Comparison of ENCODE assay signal across 17 cellular contexts in the genomic region with DNA sequence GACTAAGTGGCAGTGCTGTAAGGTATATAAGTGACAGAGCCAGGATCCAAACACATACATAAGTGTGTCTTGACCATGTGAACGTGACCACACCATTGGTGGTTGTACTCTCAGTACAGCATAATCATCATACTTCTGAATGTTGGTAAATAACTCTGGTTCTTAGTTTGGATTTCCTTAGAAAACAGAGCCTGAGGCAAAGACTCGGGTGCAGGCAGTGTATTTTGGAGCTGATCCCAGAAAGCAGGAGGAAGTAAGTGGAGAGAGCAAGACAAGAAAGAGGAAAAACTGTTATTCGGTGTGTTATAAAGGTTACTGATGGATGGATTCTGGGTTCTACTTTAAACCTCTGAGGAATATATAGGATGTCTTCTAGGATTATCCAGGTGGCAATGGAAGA.
DNase-seq lines count a peak whose midpoint lies in the region; ATAC-seq and TF ChIP-seq lines count a peak whose summit lies in the region.
"Had no signal": no experiment of that assay in that cellular context is flagged by ENCODE, and none has a peak within 500 bp of the region (broad histone marks: within the 10 kb centered on the region; RNA-seq: fewer than 3 reads in every experiment).

No MANE protein-coding gene starts in this region.

- CTCF ChIA-PET in HEK293 (lab: Yijun Ruan, JAX): no interaction called here

- H3K4me3 ChIP-seq in HEK293 (ENCODE audit: low read depth, low read length) (no peak overlapping the region), fibroblast of villous mesenchyme (ENCODE audit: low read depth, low read length) (no peak overlapping the region), right lobe of liver (no peak overlapping the region)
- H3K4me3 ChIP-seq: GM23338, MG63 had no signal

- POLR2A ChIA-PET in HEK293 (lab: Yijun Ruan, JAX): no interaction called here

- H3K9me3 ChIP-seq in HEK293 (ENCODE audit: control insufficient read depth, insufficient read depth, low read depth, low read length): no peaks in the 10 kb centered on the region
- H3K9me3 ChIP-seq in right lobe of liver: no peaks in the 10 kb centered on the region
- H3K9me3 ChIP-seq: MG63 had no signal

- TF ChIP-seq CTCF in 22Rv1 (IDR thresholded peaks at IDR 0.05) (no peak), HEK293 (tag by site-specific recombination; IDR thresholded peaks at IDR 0.05) (no peak), fibroblast of villous mesenchyme (IDR thresholded peaks at IDR 0.05; ENCODE audit: insufficient read depth, low read depth, low read length) (no peak), right lobe of liver (IDR thresholded peaks at IDR 0.05) (no peak)

- H3K27ac ChIP-seq in 22Rv1 (peak overlapping the region; percentile 58), HEK293 (ENCODE audit: extremely low read depth, low read depth, low read length) (no peak overlapping the region), right lobe of liver (no peak overlapping the region)

- H3K36me3 ChIP-seq in HEK293 (ENCODE audit: control insufficient read depth in 2 of 2, insufficient read depth in 1 of 2, low read length in 2 of 2) (no peaks in the 10 kb centered on the region), right lobe of liver (no peaks in the 10 kb centered on the region)
- H3K36me3 ChIP-seq: MG63 had no signal

- 35% methylated on average over 3 of the region's 3 CpGs for WGBS in right lobe of liver (ENCODE audit: insufficient coverage, low coverage, low lambda C conversion rate, missing lambda C conversion rate)

- intact Hi-C loops in right lobe of liver (cut with DNase I): no loop called here

- H3K4me1 ChIP-seq in HEK293 (ENCODE audit: control insufficient read depth, insufficient read depth, low read length): no peaks in the 10 kb centered on the region; the same call in 1 of the 2 replicates
- no peaks in the 10 kb centered on the region for H3K4me1 ChIP-seq in right lobe of liver

- no peaks in the 10 kb centered on the region for H3K27me3 ChIP-seq in right lobe of liver
- H3K27me3 ChIP-seq: MG63 had no signal

- no peak for ATAC-seq in HG02870 (IDR thresholded peaks at IDR 0.05; ENCODE audit: unreplicated experiment)
- ATAC-seq in right lobe of liver: no peak
- ATAC-seq: GM23338 had no signal

- TF ChIP-seq POLR2A in right lobe of liver (IDR thresholded peaks at IDR 0.05): no peak

- peak; percentile 48 for DNase-seq in astrocyte of the hippocampus (ENCODE audit: low read depth, low spot score)
- peak; percentile 2 for DNase-seq in fibroblast of villous mesenchyme (ENCODE audit: low read depth)
- no peak for DNase-seq in NCI-H2107 (lab: John Stamatoyannopoulos, UW)
- no peak for DNase-seq in right lobe of liver
- DNase-seq in inferior parietal cortex (ENCODE audit: extremely low spot score): no peak
- DNase-seq: Calu3, DMS79 treated with DMSO at 0.1 percent for 48 hours, KBM-7, MG63, NCI-H1092 treated with DMSO at 0.1 percent for 48 hours, NCI-H1694, NCI-H82, SIG-M5 had no signal

TF ChIP-seq in HEK293, 187 proteins besides CTCF, POLR2A, EP300 and RAD21:
- no peak for TF ChIP-seq OVOL3 (tag by site-specific recombination; IDR thresholded peaks at IDR 0.05)
- TF ChIP-seq, protein P1, sequence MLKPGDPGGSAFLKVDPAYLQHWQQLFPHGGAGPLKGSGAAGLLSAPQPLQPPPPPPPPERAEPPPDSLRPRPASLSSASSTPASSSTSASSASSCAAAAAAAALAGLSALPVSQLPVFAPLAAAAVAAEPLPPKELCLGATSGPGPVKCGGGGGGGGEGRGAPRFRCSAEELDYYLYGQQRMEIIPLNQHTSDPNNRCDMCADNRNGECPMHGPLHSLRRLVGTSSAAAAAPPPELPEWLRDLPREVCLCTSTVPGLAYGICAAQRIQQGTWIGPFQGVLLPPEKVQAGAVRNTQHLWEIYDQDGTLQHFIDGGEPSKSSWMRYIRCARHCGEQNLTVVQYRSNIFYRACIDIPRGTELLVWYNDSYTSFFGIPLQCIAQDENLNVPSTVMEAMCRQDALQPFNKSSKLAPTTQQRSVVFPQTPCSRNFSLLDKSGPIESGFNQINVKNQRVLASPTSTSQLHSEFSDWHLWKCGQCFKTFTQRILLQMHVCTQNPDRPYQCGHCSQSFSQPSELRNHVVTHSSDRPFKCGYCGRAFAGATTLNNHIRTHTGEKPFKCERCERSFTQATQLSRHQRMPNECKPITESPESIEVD (tag by site-specific recombination; IDR thresholded peaks at IDR 0.05): 0 out of 2 replicates have a peak, but pooled peaks have one; percentile 21

Comparison
In these comparisons a context has a peak if more than half of its experiments do, and no peak if none do; other contexts are left out.
1. DNase-seq: peak in astrocyte of the hippocampus (single experiment) and fibroblast of villous mesenchyme (single experiment); none in NCI-H2107 (single experiment), right lobe of liver (0 of 3) and inferior parietal cortex (single experiment).